19 cellular contexts compared by ENCODE assay signal in the genomic region with DNA sequence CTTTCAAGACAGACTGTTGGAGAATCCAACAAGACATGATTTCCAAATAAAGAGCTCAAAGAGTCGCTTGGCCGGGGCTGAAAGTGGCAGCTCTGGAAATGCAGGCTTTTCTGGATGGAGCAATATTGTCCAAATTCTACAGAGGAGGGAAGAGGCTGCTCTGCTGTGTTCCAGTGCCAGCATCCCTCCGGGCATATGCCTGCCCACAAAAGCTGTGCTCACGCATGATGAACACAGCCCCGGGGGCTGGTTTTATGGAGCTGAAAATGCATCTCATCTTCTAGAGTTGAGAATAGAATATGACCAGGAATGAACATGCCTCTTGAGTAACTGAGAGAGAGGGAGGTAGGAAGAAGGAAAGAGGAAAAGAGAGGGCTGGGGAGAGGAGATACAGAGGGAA.
DNase-seq lines count a peak whose midpoint lies in the region; ATAC-seq and TF ChIP-seq lines count a peak whose summit lies in the region.
"Had no signal": no experiment of that assay in that cellular context is flagged by ENCODE, and none has a peak within 500 bp of the region (broad histone marks: within the 10 kb centered on the region; RNA-seq: fewer than 3 reads in every experiment).

No MANE protein-coding gene starts in this region.

- H3K36me3 ChIP-seq in GM23338 (ENCODE audit: insufficient read depth) (no peaks in the 10 kb centered on the region), neural progenitor cell (no peaks in the 10 kb centered on the region), esophagus muscularis mucosa (no peaks in the 10 kb centered on the region)
- H3K36me3 ChIP-seq: BLaER1 had no signal

- no peak for TF ChIP-seq POLR2A in esophagus muscularis mucosa (IDR thresholded peaks at IDR 0.05; ENCODE audit: low read depth)

- H2AFZ ChIP-seq in GM23338 = peak overlapping the region; percentile 85; the same call in 1 of the 2 replicates
- peak overlapping the region; percentile 79 for H2AFZ ChIP-seq in neural progenitor cell (replicated peaks)

- H3K27me3 Mint-ChIP-seq in GM23338 (ENCODE audit: insufficient read depth, low read depth, poor library complexity) = no peaks in the 10 kb centered on the region
- H3K27me3 Mint-ChIP-seq in neural progenitor cell (ENCODE audit: insufficient read depth, low read depth) = no peaks in the 10 kb centered on the region
- no peaks in the 10 kb centered on the region for H3K27me3 Mint-ChIP-seq in activated CD8-positive, alpha-beta T cell treated with anti-CD3 and anti-CD28 coated beads for 36 hours
- H3K27me3 Mint-ChIP-seq: CD4-positive, alpha-beta memory T cell had no signal

- H3F3A ChIP-seq in GM23338 (replicated peaks; ENCODE audit: low read depth) (no peaks in the 10 kb centered on the region), neural progenitor cell (ENCODE audit: low read depth) (no peaks in the 10 kb centered on the region)

- ATAC-seq in GM23338 = no peak
- ATAC-seq in foreskin keratinocyte = peak; percentile 20
- no peak for ATAC-seq in activated CD8-positive, alpha-beta T cell treated with anti-CD3 and anti-CD28 coated beads for 36 hours
- ATAC-seq: HCT116, HepG2 had no signal

- H3K27ac Mint-ChIP-seq in GM23338 = no peak overlapping the region
- no peak overlapping the region for H3K27ac Mint-ChIP-seq in neural progenitor cell
- no peak overlapping the region for H3K27ac Mint-ChIP-seq in activated CD8-positive, alpha-beta T cell treated with anti-CD3 and anti-CD28 coated beads for 36 hours
- H3K27ac Mint-ChIP-seq: CD4-positive, alpha-beta memory T cell; HFFc6; IgD-negative memory B cell had no signal

- DNase-seq in DMS79 treated with DMSO at 0.1 percent for 48 hours (lab: John Stamatoyannopoulos, UW) = peak; percentile 9
- no peak for DNase-seq in DMS79 (lab: John Stamatoyannopoulos, UW)
- DNase-seq in GM23338 (ENCODE audit: low spot score) = no peak
- DNase-seq in foreskin keratinocyte = peak in 1 of 2 donors; percentile 52
- no peak for DNase-seq in neural progenitor cell (ENCODE audit: low spot score)
- no peak for DNase-seq in activated CD8-positive, alpha-beta T cell treated with anti-CD3 and anti-CD28 coated beads for 36 hours
- DNase-seq in esophagus muscularis mucosa (ENCODE audit: extremely low spot score) = no peak
- DNase-seq in SK-N-DZ (ENCODE audit: low spot score) = no peak
- DNase-seq: 8988T; CD4-positive, alpha-beta memory T cell; GDM1; GOT3; H7; HFFc6 had no signal

- 92% methylated on average over 5 of the region's 5 CpGs for WGBS in esophagus muscularis mucosa

- H3K4me1 Mint-ChIP-seq in GM23338 (peaks cover 3% of the 10 kb centered on the region; the same call in 1 of the 3 replicates), neural progenitor cell (no peaks in the 10 kb centered on the region)
- no peaks in the 10 kb centered on the region for H3K4me1 Mint-ChIP-seq in activated CD8-positive, alpha-beta T cell treated with anti-CD3 and anti-CD28 coated beads for 36 hours (ENCODE audit: low read depth)
- H3K4me1 Mint-ChIP-seq: CD14-positive monocyte; CD4-positive, alpha-beta memory T cell; IgD-negative memory B cell had no signal

- H3K4me3 Mint-ChIP-seq in GM23338 (no peak overlapping the region), neural progenitor cell (no peak overlapping the region)
- no peak overlapping the region for H3K4me3 Mint-ChIP-seq in activated CD8-positive, alpha-beta T cell treated with anti-CD3 and anti-CD28 coated beads for 36 hours
- H3K4me3 Mint-ChIP-seq: CD14-positive monocyte; CD4-positive, alpha-beta memory T cell; HFFc6 had no signal

- no peaks in the 10 kb centered on the region for H3K9me3 ChIP-seq in neural progenitor cell (ENCODE audit: low read depth)
- H3K9me3 ChIP-seq in esophagus muscularis mucosa = peaks cover 0 to 4% (median 2%) of the 10 kb centered on the region in 4 donors
- H3K9me3 ChIP-seq: BLaER1 had no signal

- no peak overlapping the region for H3K9ac ChIP-seq in neural progenitor cell
- H3K9ac ChIP-seq: BLaER1 had no signal

- no peaks in the 10 kb centered on the region for H3K9me2 ChIP-seq in GM23338 (ENCODE audit: insufficient read depth)

- POLR2A ChIA-PET in activated CD8-positive, alpha-beta T cell treated with anti-CD3 and anti-CD28 coated beads for 36 hours (lab: Charles Lee) = no interaction called here

- intact Hi-C loops in activated CD8-positive, alpha-beta T cell treated with anti-CD3 and anti-CD28 coated beads for 36 hours (cut with micrococcal nuclease) = no loop called here
- intact Hi-C loops in esophagus muscularis mucosa (cut with DNase I) = no loop called here

- no peak for TF ChIP-seq EP300 in esophagus muscularis mucosa (IDR thresholded peaks at IDR 0.05)

- H3K27ac ChIP-seq in GM23338 (ENCODE audit: low read depth) = no peak overlapping the region
- H3K27ac ChIP-seq in foreskin keratinocyte = no peak overlapping the region
- H3K27ac ChIP-seq in neural progenitor cell = no peak overlapping the region
- no peak overlapping the region for H3K27ac ChIP-seq in esophagus muscularis mucosa (replicated peaks in 1 of 4)
- H3K27ac ChIP-seq: BLaER1 had no signal

- H3K4me3 ChIP-seq in GM23338 = no peak overlapping the region
- H3K4me3 ChIP-seq in neural progenitor cell = no peak overlapping the region
- H3K4me3 ChIP-seq in esophagus muscularis mucosa = no peak overlapping the region
- H3K4me3 ChIP-seq: BLaER1 had no signal

- no peak for TF ChIP-seq CTCF in GM23338 (conservative IDR thresholded peaks at IDR 0.05; ENCODE audit: low read depth in 2 of 2)
- TF ChIP-seq CTCF in foreskin keratinocyte (conservative IDR thresholded peaks at IDR 0.05) = no peak
- TF ChIP-seq CTCF in neural progenitor cell (IDR thresholded peaks at IDR 0.05) = no peak
- TF ChIP-seq CTCF in activated CD8-positive, alpha-beta T cell treated with anti-CD3 and anti-CD28 coated beads for 36 hours (IDR thresholded peaks at IDR 0.05) = no peak
- no peak for TF ChIP-seq CTCF in esophagus muscularis mucosa (IDR thresholded peaks at IDR 0.05)

- H3K27me3 ChIP-seq in GM23338 (ENCODE audit: insufficient read depth) (no peaks in the 10 kb centered on the region), foreskin keratinocyte (no peaks in the 10 kb centered on the region), neural progenitor cell (no peaks in the 10 kb centered on the region), esophagus muscularis mucosa (no peaks in the 10 kb centered on the region)
- H3K27me3 ChIP-seq: BLaER1 had no signal

- H3K9me3 Mint-ChIP-seq in GM23338 (no peaks in the 10 kb centered on the region; the same call in 2 of the 3 replicates), neural progenitor cell (no peaks in the 10 kb centered on the region)
- H3K9me3 Mint-ChIP-seq in activated CD8-positive, alpha-beta T cell treated with anti-CD3 and anti-CD28 coated beads for 36 hours = peaks cover 4% of the 10 kb centered on the region

- H3K4me1 ChIP-seq in GM23338 (ENCODE audit: insufficient read depth) (no peaks in the 10 kb centered on the region; the same call in 1 of the 2 replicates), foreskin keratinocyte (no peaks in the 10 kb centered on the region), neural progenitor cell (no peaks in the 10 kb centered on the region), esophagus muscularis mucosa (no peaks in the 10 kb centered on the region)
- H3K4me1 ChIP-seq: BLaER1 had no signal

- H3K36me3 Mint-ChIP-seq in GM23338 (ENCODE audit: low read depth) (no peaks in the 10 kb centered on the region; the same call in 2 of the 3 replicates), neural progenitor cell (no peaks in the 10 kb centered on the region)
- H3K36me3 Mint-ChIP-seq in activated CD8-positive, alpha-beta T cell treated with anti-CD3 and anti-CD28 coated beads for 36 hours (ENCODE audit: low read depth) = no peaks in the 10 kb centered on the region
- H3K36me3 Mint-ChIP-seq: CD14-positive monocyte; CD4-positive, alpha-beta memory T cell; IgD-negative memory B cell had no signal

- H3K4me2 ChIP-seq in GM23338 (no peak overlapping the region), neural progenitor cell (no peak overlapping the region)
- H3K4me2 ChIP-seq: BLaER1 had no signal

- CTCF ChIA-PET in activated CD8-positive, alpha-beta T cell treated with anti-CD3 and anti-CD28 coated beads for 36 hours (lab: Charles Lee) = no interaction called here

- H3K79me2 ChIP-seq in GM23338 (replicated peaks; ENCODE audit: insufficient read depth) (no peaks in the 10 kb centered on the region), neural progenitor cell (ENCODE audit: low read depth) (no peaks in the 10 kb centered on the region)

- H4K20me1 ChIP-seq in GM23338 (replicated peaks; ENCODE audit: insufficient read depth) = no peaks in the 10 kb centered on the region
- no peaks in the 10 kb centered on the region for H4K20me1 ChIP-seq in neural progenitor cell (ENCODE audit: low read depth)
- H4K20me1 ChIP-seq: BLaER1 had no signal

TF ChIP-seq in GM23338, 12 proteins besides CTCF, POLR2A, EP300 and RAD21 (continues in another document):
- TF ChIP-seq, protein P1, sequence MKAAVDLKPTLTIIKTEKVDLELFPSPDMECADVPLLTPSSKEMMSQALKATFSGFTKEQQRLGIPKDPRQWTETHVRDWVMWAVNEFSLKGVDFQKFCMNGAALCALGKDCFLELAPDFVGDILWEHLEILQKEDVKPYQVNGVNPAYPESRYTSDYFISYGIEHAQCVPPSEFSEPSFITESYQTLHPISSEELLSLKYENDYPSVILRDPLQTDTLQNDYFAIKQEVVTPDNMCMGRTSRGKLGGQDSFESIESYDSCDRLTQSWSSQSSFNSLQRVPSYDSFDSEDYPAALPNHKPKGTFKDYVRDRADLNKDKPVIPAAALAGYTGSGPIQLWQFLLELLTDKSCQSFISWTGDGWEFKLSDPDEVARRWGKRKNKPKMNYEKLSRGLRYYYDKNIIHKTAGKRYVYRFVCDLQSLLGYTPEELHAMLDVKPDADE (IDR thresholded peaks at IDR 0.05) = no peak
- TF ChIP-seq EZH2phosphoT487 (IDR thresholded peaks at IDR 0.05; ENCODE audit: unreplicated experiment) (no peak), CREB1 (CRISPR knock-in tag; IDR thresholded peaks at IDR 0.05; ENCODE audit: low read depth) (no peak), NANOG (IDR thresholded peaks at IDR 0.05; ENCODE audit: borderline replicate concordance) (no peak), ZNF114 (CRISPR knock-in tag; IDR thresholded peaks at IDR 0.05) (no peak), ZNF331 (CRISPR knock-in tag; IDR thresholded peaks at IDR 0.05; ENCODE audit: low read depth) (no peak), POLR2AphosphoS5 (IDR thresholded peaks at IDR 0.05; ENCODE audit: low read depth) (no peak)
